ENCODE assay signal across 10 cellular contexts in the genomic region with DNA sequence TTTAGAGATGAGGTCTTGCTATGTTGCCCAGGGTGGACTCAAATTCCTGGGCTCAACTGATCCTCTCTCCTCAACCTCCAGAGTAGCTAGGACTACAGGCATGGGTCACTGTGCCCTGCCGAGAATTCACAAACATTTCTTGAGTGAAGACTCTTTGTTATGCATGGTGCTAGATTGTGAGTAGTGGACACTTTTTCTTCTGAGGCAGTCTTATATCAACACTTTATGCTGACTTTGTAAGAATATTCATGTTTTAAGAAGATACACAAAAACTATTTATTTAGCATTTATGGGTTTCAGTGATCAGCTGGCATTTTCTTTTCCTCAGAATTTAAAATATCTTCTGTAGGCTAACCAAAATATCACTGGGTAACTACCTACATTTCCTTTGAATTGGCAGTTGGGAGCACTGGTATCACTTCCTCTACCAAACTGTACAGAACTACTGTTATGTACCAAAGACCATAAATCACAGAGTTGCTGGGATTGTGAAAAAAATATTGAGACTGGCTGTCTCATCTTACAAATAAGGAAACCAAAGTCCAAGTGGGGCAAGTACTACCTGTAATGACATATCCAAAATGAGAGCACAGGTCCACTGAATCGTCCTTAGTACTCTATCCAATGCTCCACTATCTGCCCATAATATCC. TPM values are rescaled to one million over a fixed set of nuclear protein-coding genes. Genes with fewer than 3 reads are reported as not detected.
A peak's percentile ranks its signal among the peaks of the same experiment; 100 is the strongest.
DNase-seq lines count a peak whose midpoint lies in the region; ATAC-seq lines count a peak whose summit lies in the region.
"Had no signal": no experiment of that assay in that cellular context is flagged by ENCODE, and none has a peak within 500 bp of the region (broad histone marks: within the 10 kb centered on the region; RNA-seq: fewer than 3 reads in every experiment).

No MANE protein-coding gene starts in this region.

- H2BK12ac ChIP-seq in mesenchymal stem cell (ENCODE audit: low read length in 2 of 2), result no peak overlapping the region

- H3K36me3 ChIP-seq in mesenchymal stem cell (ENCODE audit: control insufficient read depth in 1 of 2, insufficient read depth in 2 of 2, low read depth in 1 of 2, low read length in 2 of 2), result no peaks in the 10 kb centered on the region
- H3K36me3 ChIP-seq: neural progenitor cell had no signal

- H3K14ac ChIP-seq in mesenchymal stem cell (ENCODE audit: low read length in 2 of 2), result no peak overlapping the region

- H3K4me2 ChIP-seq in mesenchymal stem cell (ENCODE audit: low read length, poor library complexity, severe bottlenecking), result no peak overlapping the region
- H3K4me2 ChIP-seq: neural progenitor cell had no signal

- peaks cover 4% of the 10 kb centered on the region for H3K4me1 ChIP-seq in mesenchymal stem cell (ENCODE audit: control insufficient read depth, insufficient read depth, low read depth, low read length)

- H3K18ac ChIP-seq in mesenchymal stem cell (ENCODE audit: low read depth in 1 of 2, low read length in 2 of 2), result no peak overlapping the region

- no peaks in the 10 kb centered on the region for H3K27me3 ChIP-seq in mesenchymal stem cell (ENCODE audit: control insufficient read depth in 1 of 2, insufficient read depth in 1 of 2, low read length in 2 of 2)
- H3K27me3 ChIP-seq: neural progenitor cell had no signal

- no peak overlapping the region for H3K4ac ChIP-seq in mesenchymal stem cell (ENCODE audit: low read depth in 1 of 2, low read length in 2 of 2)

- ATAC-seq in GM18868 (IDR thresholded peaks at IDR 0.05; ENCODE audit: unreplicated experiment), result peak; percentile 78
- ATAC-seq in HG02610 (IDR thresholded peaks at IDR 0.05; ENCODE audit: unreplicated experiment), result peak; percentile 71

- DNase-seq in KG1 (lab: John Stamatoyannopoulos, UW) (peak; percentile 26), mesenchymal stem cell (no peak), medulla oblongata (ENCODE audit: extremely low spot score) (no peak), NCI-H82 treated with DMSO at 0.1 percent for 48 hours (lab: John Stamatoyannopoulos, UW; ENCODE audit: unreplicated experiment) (no peak)
- DNase-seq in stimulated activated CD4-positive, alpha-beta T cell treated with anti-CD3 and anti-CD28 coated beads, Interleukin-12 subunit alpha, Interleukin-12 subunit beta, amount 100 ng/mL, for 4 hours, result no peak
- DNase-seq: caudate nucleus, hippocampal formation had no signal

- no peak overlapping the region for H2AFZ ChIP-seq in mesenchymal stem cell (ENCODE audit: low read depth, low read length)
- H2AFZ ChIP-seq: neural progenitor cell had no signal

- peaks cover 7% of the 10 kb centered on the region for H3K79me1 ChIP-seq in mesenchymal stem cell (replicated peaks; ENCODE audit: low read length, poor library complexity, severe bottlenecking)

- H3K27ac ChIP-seq in mesenchymal stem cell (ENCODE audit: low read length, poor library complexity, severe bottlenecking), result peak overlapping the region; percentile 4
- H3K27ac ChIP-seq: neural progenitor cell had no signal

- WGBS in mesenchymal stem cell, result 86% methylated on average over 2 of the region's 2 CpGs

- H2BK5ac ChIP-seq in mesenchymal stem cell (ENCODE audit: low read depth, low read length, poor library complexity, severe bottlenecking), result no peak overlapping the region

- no peak overlapping the region for H2AK5ac ChIP-seq in mesenchymal stem cell (ENCODE audit: low read length, severe bottlenecking)

- no peak overlapping the region for H4K91ac ChIP-seq in mesenchymal stem cell (ENCODE audit: low read length)

- no peak overlapping the region for H2BK15ac ChIP-seq in mesenchymal stem cell (ENCODE audit: low read depth, poor library complexity, severe bottlenecking)

- H3K9me3 ChIP-seq in mesenchymal stem cell (ENCODE audit: control insufficient read depth, low read length), result no peaks in the 10 kb centered on the region

- H3K23ac ChIP-seq in mesenchymal stem cell (ENCODE audit: low read length in 2 of 2), result no peak overlapping the region

- no peak overlapping the region for H2BK120ac ChIP-seq in mesenchymal stem cell (ENCODE audit: low read depth, low read length)

- H4K8ac ChIP-seq in mesenchymal stem cell (ENCODE audit: low read length), result no peak overlapping the region

- no peak overlapping the region for H3K4me3 ChIP-seq in mesenchymal stem cell (ENCODE audit: insufficient read depth in 1 of 2, low read depth in 1 of 2, low read length in 2 of 2)
- H3K4me3 ChIP-seq: neural progenitor cell had no signal

- H3K9ac ChIP-seq in mesenchymal stem cell (ENCODE audit: low read length), result no peak overlapping the region
- H3K9ac ChIP-seq: neural progenitor cell had no signal

RNA-seq across cellular contexts. Expression of a gene that starts 34.0 kb away (rescaled TPM):
- polyA plus RNA-seq in mesenchymal stem cell (2013, experiment 1 of 2), result 5.5 TPM
- polyA plus RNA-seq in mesenchymal stem cell (2013, experiment 2 of 2), result 5.1 TPM
